34 cellular contexts compared by ENCODE assay signal in the genomic region with DNA sequence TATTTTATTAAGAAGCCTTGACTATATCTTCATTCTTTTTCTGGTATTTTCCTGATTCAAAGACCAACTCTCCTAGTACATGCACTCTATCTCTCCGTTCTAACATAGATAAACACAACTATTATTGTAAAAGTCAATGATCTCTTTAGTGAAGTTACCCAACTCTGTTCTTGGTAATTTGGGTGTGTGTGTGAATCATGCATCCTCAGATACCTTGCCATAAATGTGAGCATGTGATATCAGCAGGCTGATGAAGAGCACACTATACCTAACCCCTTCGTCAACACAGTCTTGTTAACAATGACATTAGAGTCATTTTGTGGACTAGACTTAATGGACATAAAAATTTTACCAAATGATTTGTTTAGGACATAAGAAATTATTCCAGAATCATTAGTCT.
"Had no signal": no experiment of that assay in that cellular context is flagged by ENCODE, and none has a peak within 500 bp of the region (broad histone marks: within the 10 kb centered on the region; RNA-seq: fewer than 3 reads in every experiment).

No MANE protein-coding gene starts in this region.

- H3K9me3 ChIP-seq: adrenal gland had no signal

- H3K4me3 ChIP-seq: adrenal gland had no signal

- H3K27ac Mint-ChIP-seq: activated B cell treated with CpG ODN at 0.5 μM for 24 hours; activated CD4-positive, alpha-beta memory T cell treated with anti-CD3 and anti-CD28 coated beads for 36 hours; activated CD4-positive, alpha-beta T cell treated with anti-CD3 and anti-CD28 coated beads, Interleukin-2, amount 10 ng/mL, durations not matched to agents 24 days and 14 days; activated CD8-positive, alpha-beta T cell treated with anti-CD3 and anti-CD28 coated beads for 36 hours; activated naive CD4-positive, alpha-beta T cell treated with anti-CD3 and anti-CD28 coated beads for 36 hours; activated naive CD4-positive, alpha-beta T cell treated with anti-CD3 and anti-CD28 coated beads, Interleukin-2, amount 50 U/mL, for 72 hours; activated naive CD8-positive, alpha-beta T cell treated with anti-CD3 and anti-CD28 coated beads for 36 hours; activated T-cell treated with anti-CD3 and anti-CD28 coated beads, Interleukin-2, amount 50 U/mL, for 72 hours; activated T-helper 1 cell treated with anti-CD3 and anti-CD28 coated beads, Interleukin-12 subunit alpha, Interleukin-12 subunit beta, Interleukin-2, Interleukin-4 antibody, amounts not matched to agents 30 ng/mL and 10 ng/mL and 1 ng/mL, durations not matched to agents 14 hours and 24 hours and 36 hours; activated T-helper 17 cell treated with anti-CD3 and anti-CD28 coated beads, Interleukin-2, amount 50 U/mL, for 72 hours; brain; T-helper 1 cell treated with Interleukin-12 subunit alpha and Interleukin-12 subunit beta and Interleukin-4 antibody, amounts not matched to agents 30 μg/mL and 1 μg/mL, for 36 hours; T-helper 2 cell treated with Interferon-gamma antibody and Interleukin-4, amounts not matched to agents 5 μg/mL and 100 μg/mL, for 36 hours had no signal

- H3K4me1 ChIP-seq: adrenal gland had no signal

- H3K36me3 ChIP-seq: adrenal gland had no signal

- H3K27me3 ChIP-seq: adrenal gland had no signal

- H3K4me3 Mint-ChIP-seq: activated B cell treated with CpG ODN at 0.5 μM for 24 hours; activated CD4-positive, alpha-beta memory T cell treated with anti-CD3 and anti-CD28 coated beads for 36 hours; activated CD4-positive, alpha-beta T cell treated with anti-CD3 and anti-CD28 coated beads, Interleukin-2, amount 10 ng/mL, durations not matched to agents 24 days and 14 days; activated CD8-positive, alpha-beta T cell treated with anti-CD3 and anti-CD28 coated beads for 36 hours; activated naive CD4-positive, alpha-beta T cell treated with anti-CD3 and anti-CD28 coated beads for 36 hours; activated naive CD8-positive, alpha-beta T cell treated with anti-CD3 and anti-CD28 coated beads for 36 hours; activated T-cell treated with anti-CD3 and anti-CD28 coated beads, Interleukin-2, amount 50 U/mL, for 4 hours; activated T-cell treated with anti-CD3 and anti-CD28 coated beads, Interleukin-2, amount 50 U/mL, for 72 hours; activated T-helper 1 cell treated with anti-CD3 and anti-CD28 coated beads, Interleukin-12 subunit alpha, Interleukin-12 subunit beta, Interleukin-2, Interleukin-4 antibody, amounts not matched to agents 30 ng/mL and 10 ng/mL and 1 ng/mL, durations not matched to agents 14 hours and 24 hours and 36 hours; activated T-helper 17 cell treated with anti-CD3 and anti-CD28 coated beads, Interleukin-2, amount 50 U/mL, for 72 hours; brain; T-helper 1 cell treated with Interleukin-12 subunit alpha and Interleukin-12 subunit beta and Interleukin-4 antibody, amounts not matched to agents 30 μg/mL and 1 μg/mL, for 36 hours; T-helper 2 cell treated with Interferon-gamma antibody and Interleukin-4, amounts not matched to agents 5 μg/mL and 100 μg/mL, for 36 hours had no signal

- FAIRE-seq: colon, TTC549 had no signal

- H3K27me3 Mint-ChIP-seq: activated B cell treated with CpG ODN at 0.5 μM for 24 hours; activated CD4-positive, alpha-beta memory T cell treated with anti-CD3 and anti-CD28 coated beads for 36 hours; activated CD4-positive, alpha-beta T cell treated with anti-CD3 and anti-CD28 coated beads, Interleukin-2, amount 10 ng/mL, durations not matched to agents 24 days and 14 days; activated CD8-positive, alpha-beta T cell treated with anti-CD3 and anti-CD28 coated beads for 36 hours; activated naive CD8-positive, alpha-beta T cell treated with anti-CD3 and anti-CD28 coated beads for 36 hours; activated T-helper 17 cell treated with anti-CD3 and anti-CD28 coated beads, Interleukin-2, amount 50 U/mL, for 72 hours had no signal

- DNase-seq: activated B cell treated with CpG ODN at 0.5 μM for 24 hours; activated CD4-positive, alpha-beta memory T cell treated with anti-CD3 and anti-CD28 coated beads for 36 hours; activated CD4-positive, alpha-beta T cell treated with anti-CD3 and anti-CD28 coated beads for 4 hours; activated CD4-positive, alpha-beta T cell treated with anti-CD3 and anti-CD28 coated beads, Interleukin-2, amount 10 ng/mL, durations not matched to agents 24 days and 14 days; activated CD4-positive, alpha-beta T cell treated with anti-CD3 and anti-CD28 coated beads, Interleukin-2, amount 50 U/mL, for 1 hour; activated CD4-positive, alpha-beta T cell treated with anti-CD3 and anti-CD28 coated beads, Interleukin-2, amount 50 U/mL, for 4 hours; activated CD4-positive, CD25-positive, alpha-beta regulatory T cell treated with anti-CD3 and anti-CD28 coated beads, Interleukin-2, amount 50 U/mL, for 72 hours; activated CD8-positive, alpha-beta memory T cell treated with anti-CD3 and anti-CD28 coated beads, Interleukin-2, amount 50 U/mL, for 4 hours; activated CD8-positive, alpha-beta T cell treated with anti-CD3 and anti-CD28 coated beads for 36 hours; activated effector memory CD4-positive, alpha-beta T cell treated with anti-CD3 and anti-CD28 coated beads, Interleukin-2, amount 50 U/mL, for 16 hours; activated gamma-delta T cell treated with Interleukin-2 at 50 U/mL for 16 hours; activated naive CD4-positive, alpha-beta T cell; activated naive CD4-positive, alpha-beta T cell treated with anti-CD3 and anti-CD28 coated beads for 36 hours; activated naive CD4-positive, alpha-beta T cell treated with anti-CD3 and anti-CD28 coated beads, Interleukin-2, amount 50 U/mL, for 16 hours; activated naive CD8-positive, alpha-beta T cell treated with anti-CD3 and anti-CD28 coated beads for 36 hours; activated T-cell treated with anti-CD3 and anti-CD28 coated beads for 4 hours; activated T-cell treated with anti-CD3 and anti-CD28 coated beads, Interleukin-2, amount 50 U/mL, for 1 hour; activated T-cell treated with anti-CD3 and anti-CD28 coated beads, Interleukin-2, amount 50 U/mL, for 4 hours; activated T-cell treated with anti-CD3 and anti-CD28 coated beads, Interleukin-2, amount 50 U/mL, for 72 hours; adrenal gland; amniotic stem cell; aorta; central memory CD4-positive, alpha-beta T cell; T-helper 2 cell; T-helper 9 cell had no signal

- H3K36me3 Mint-ChIP-seq: activated CD4-positive, alpha-beta memory T cell treated with anti-CD3 and anti-CD28 coated beads for 36 hours; activated naive CD4-positive, alpha-beta T cell treated with anti-CD3 and anti-CD28 coated beads, Interleukin-2, amount 50 U/mL, for 72 hours; activated naive CD8-positive, alpha-beta T cell treated with anti-CD3 and anti-CD28 coated beads for 36 hours; brain had no signal

- H3K27ac ChIP-seq: adrenal gland, VCaP had no signal

- ATAC-seq: activated CD8-positive, alpha-beta T cell treated with anti-CD3 and anti-CD28 coated beads for 36 hours; activated naive CD4-positive, alpha-beta T cell treated with anti-CD3 and anti-CD28 coated beads, Interleukin-2, amount 50 U/mL, for 72 hours; activated T-cell treated with anti-CD3 and anti-CD28 coated beads, Interleukin-2, amount 50 U/mL, for 4 hours; activated T-cell treated with anti-CD3 and anti-CD28 coated beads, Interleukin-2, amount 50 U/mL, for 72 hours; activated T-helper 17 cell treated with anti-CD3 and anti-CD28 coated beads, Interleukin-2, amount 50 U/mL, for 72 hours had no signal

- H3K4me1 Mint-ChIP-seq: activated B cell treated with CpG ODN at 0.5 μM for 24 hours; activated CD4-positive, alpha-beta T cell treated with anti-CD3 and anti-CD28 coated beads, Interleukin-2, amount 10 ng/mL, durations not matched to agents 24 days and 14 days; activated naive CD8-positive, alpha-beta T cell treated with anti-CD3 and anti-CD28 coated beads for 36 hours; activated T-helper 17 cell treated with anti-CD3 and anti-CD28 coated beads, Interleukin-2, amount 50 U/mL, for 72 hours; brain had no signal
